In genomic region chr3:127833281-127834032, GRCh38 we compare ENCODE assay signal across 15 cellular contexts.
"Had no signal": no experiment of that assay in that cellular context is flagged by ENCODE, and none has a peak within 500 bp of the region (broad histone marks: within the 10 kb centered on the region; RNA-seq: fewer than 3 reads in every experiment).

No MANE protein-coding gene starts in this region.

- H3K27ac ChIP-seq: brain microvascular endothelial cell, gastroesophageal sphincter, hepatocyte, lower lobe of right lung had no signal

- H3K79me2 ChIP-seq: hepatocyte had no signal

- H3K27ac Mint-ChIP-seq: activated CD8-positive, alpha-beta memory T cell treated with anti-CD3 and anti-CD28 coated beads, Interleukin-2, amount 10 ng/mL, durations not matched to agents 7 days and 5 days; activated naive CD8-positive, alpha-beta T cell; natural killer cell had no signal

- H3K4me1 ChIP-seq: gastroesophageal sphincter, lower lobe of right lung had no signal

- H3K4me3 ChIP-seq: gastroesophageal sphincter, hepatocyte, lower lobe of right lung, smooth muscle cell had no signal

- H3K4me3 Mint-ChIP-seq: activated CD8-positive, alpha-beta memory T cell treated with anti-CD3 and anti-CD28 coated beads, Interleukin-2, amount 10 ng/mL, durations not matched to agents 7 days and 5 days; activated naive CD8-positive, alpha-beta T cell; activated T-cell treated with anti-CD3 and anti-CD28 coated beads, Interleukin-2, amount 50 U/mL, for 4 hours; natural killer cell had no signal

- H3K27me3 ChIP-seq: brain microvascular endothelial cell, gastroesophageal sphincter, hepatocyte had no signal

- ATAC-seq: activated CD4-positive, CD25-positive, alpha-beta regulatory T cell treated with anti-CD3 and anti-CD28 coated beads, Interleukin-2, amount 50 U/mL, for 24 hours; activated CD8-positive, alpha-beta memory T cell treated with anti-CD3 and anti-CD28 coated beads, Interleukin-2, amount 10 ng/mL, durations not matched to agents 7 days and 5 days; activated T-cell treated with anti-CD3 and anti-CD28 coated beads, Interleukin-2, amount 50 U/mL, for 4 hours; gastroesophageal sphincter; lower lobe of right lung; natural killer cell had no signal

- H3K4me2 ChIP-seq: hepatocyte, smooth muscle cell had no signal

- H3K4me1 Mint-ChIP-seq: natural killer cell had no signal

- H2AFZ ChIP-seq: hepatocyte had no signal

- H3K36me3 ChIP-seq: brain microvascular endothelial cell, gastroesophageal sphincter, lower lobe of right lung had no signal

- DNase-seq: activated CD4-positive, alpha-beta T cell treated with anti-CD3 and anti-CD28 coated beads, Interleukin-2, amount 50 U/mL, for 48 hours; activated CD8-positive, alpha-beta memory T cell treated with anti-CD3 and anti-CD28 coated beads, Interleukin-2, amount 10 ng/mL, durations not matched to agents 7 days and 5 days; activated gamma-delta T cell; activated T-cell treated with anti-CD3 and anti-CD28 coated beads, Interleukin-2, amount 50 U/mL, for 4 hours; brain microvascular endothelial cell; lower lobe of right lung; natural killer cell; posterior cingulate gyrus; stimulated activated naive CD4-positive, alpha-beta T cell; trophoblast cell had no signal
